ENCODE assay signal across 23 cellular contexts in genomic region chr11:95065336-95065735, GRCh38. TPM values are rescaled to one million over a fixed set of nuclear protein-coding genes. Genes with fewer than 3 reads are reported as not detected.
DNase-seq lines count a peak whose midpoint lies in the region; ATAC-seq, FAIRE-seq and TF ChIP-seq lines count a peak whose summit lies in the region.
"Had no signal": no experiment of that assay in that cellular context is flagged by ENCODE, and none has a peak within 500 bp of the region (broad histone marks: within the 10 kb centered on the region; RNA-seq: fewer than 3 reads in every experiment).

No MANE protein-coding gene starts in this region.

- H3K79me2 ChIP-seq in keratinocyte (ENCODE audit: control insufficient read depth, insufficient read depth, low read length), result peaks cover 26% of the 10 kb centered on the region

- peaks cover 25% of the 10 kb centered on the region for H3K4me1 Mint-ChIP-seq in stimulated activated memory B cell treated with anti-CD40 and anti-IgM and Interleukin-4, amounts not matched to agents 10 μg/mL and 1 μg/mL and 100 μg/mL, for 72 hours

- H3K9ac ChIP-seq in keratinocyte (ENCODE audit: control insufficient read depth, extremely low read depth, insufficient read depth, low read length), result no peak overlapping the region

- H3K36me3 Mint-ChIP-seq in stimulated activated memory B cell treated with anti-CD40 and anti-IgM and Interleukin-4, amounts not matched to agents 10 μg/mL and 1 μg/mL and 100 μg/mL, for 72 hours, result peaks cover 8% of the 10 kb centered on the region
- H3K36me3 Mint-ChIP-seq: WTC11 had no signal

- no peak overlapping the region for H3K4me3 ChIP-seq in keratinocyte (ENCODE audit: control insufficient read depth in 2 of 3, extremely low read depth in 1 of 3, insufficient read depth in 2 of 3, low read depth in 1 of 3, low read length in 3 of 3)
- H3K4me3 ChIP-seq: body of pancreas, esophagus squamous epithelium, smooth muscle cell, testis had no signal

- H4K20me1 ChIP-seq in keratinocyte (ENCODE audit: control insufficient read depth, extremely low read depth, insufficient read depth, low read length), result no peaks in the 10 kb centered on the region

- H3K27ac ChIP-seq in keratinocyte (ENCODE audit: control insufficient read depth, insufficient read depth, low read length), result no peak overlapping the region
- H3K27ac ChIP-seq: esophagus squamous epithelium, testis had no signal

- no peaks in the 10 kb centered on the region for H3K27me3 Mint-ChIP-seq in stimulated activated memory B cell treated with anti-CD40 and anti-IgM and Interleukin-4, amounts not matched to agents 10 μg/mL and 1 μg/mL and 100 μg/mL, for 72 hours
- H3K27me3 Mint-ChIP-seq: stimulated activated naive B cell treated with anti-CD40 and anti-IgM and Interleukin-4, amounts not matched to agents 10 μg/mL and 1 μg/mL and 100 μg/mL, for 72 hours had no signal

- no peaks in the 10 kb centered on the region for H3K9me3 Mint-ChIP-seq in stimulated activated memory B cell treated with anti-CD40 and anti-IgM and Interleukin-4, amounts not matched to agents 10 μg/mL and 1 μg/mL and 100 μg/mL, for 72 hours
- H3K9me3 Mint-ChIP-seq: activated CD4-positive, alpha-beta memory T cell treated with anti-CD3 and anti-CD28 coated beads for 36 hours; CD4-positive, alpha-beta memory T cell; stimulated activated naive B cell treated with anti-CD40 and anti-IgM and Interleukin-4, amounts not matched to agents 10 μg/mL and 1 μg/mL and 100 μg/mL, for 72 hours; WTC11 had no signal

- TF ChIP-seq CTCF in keratinocyte (optimal IDR thresholded peaks at IDR 0.05 in 1 of 3, IDR thresholded peaks at IDR 0.05 in 1 of 3, conservative IDR thresholded peaks at IDR 0.05 in 1 of 3; ENCODE audit: extremely low read depth in 1 of 3, insufficient read depth in 2 of 3, low read length in 3 of 3), result no peak

- H3K4me2 ChIP-seq in keratinocyte (ENCODE audit: control insufficient read depth, extremely low read depth, insufficient read depth, low read depth, low read length), result no peak overlapping the region
- H3K4me2 ChIP-seq: smooth muscle cell had no signal

- no peak overlapping the region for H2AFZ ChIP-seq in keratinocyte (ENCODE audit: control insufficient read depth, low read length)

- no peaks in the 10 kb centered on the region for H3K9me1 ChIP-seq in keratinocyte (ENCODE audit: control insufficient read depth, extremely low read depth, insufficient read depth, low read length)

- H3K27ac Mint-ChIP-seq in stimulated activated memory B cell treated with anti-CD40 and anti-IgM and Interleukin-4, amounts not matched to agents 10 μg/mL and 1 μg/mL and 100 μg/mL, for 72 hours, result no peak overlapping the region
- H3K27ac Mint-ChIP-seq: activated CD4-positive, alpha-beta memory T cell treated with anti-CD3 and anti-CD28 coated beads for 36 hours; CD4-positive, alpha-beta memory T cell; stimulated activated naive B cell treated with anti-CD40 and anti-IgM and Interleukin-4, amounts not matched to agents 10 μg/mL and 1 μg/mL and 100 μg/mL, for 72 hours; WTC11 had no signal

- H3K4me1 ChIP-seq in keratinocyte (ENCODE audit: control insufficient read depth, extremely low read depth, insufficient read depth, low read length), result peaks cover 19% of the 10 kb centered on the region

- H3K4me3 Mint-ChIP-seq in stimulated activated memory B cell treated with anti-CD40 and anti-IgM and Interleukin-4, amounts not matched to agents 10 μg/mL and 1 μg/mL and 100 μg/mL, for 72 hours, result no peak overlapping the region
- H3K4me3 Mint-ChIP-seq: activated CD4-positive, alpha-beta memory T cell treated with anti-CD3 and anti-CD28 coated beads for 36 hours; stimulated activated naive B cell treated with anti-CD40 and anti-IgM and Interleukin-4, amounts not matched to agents 10 μg/mL and 1 μg/mL and 100 μg/mL, for 72 hours; WTC11 had no signal

- H3K27me3 ChIP-seq in keratinocyte (ENCODE audit: control insufficient read depth, extremely low read depth, insufficient read depth, low read length), result no peaks in the 10 kb centered on the region
- H3K27me3 ChIP-seq: body of pancreas, esophagus squamous epithelium, testis had no signal

- dilution Hi-C loops in keratinocyte (cut with MboI; ENCODE audit: extremely low pct_ligation_motif_present, low sequenced_read_pairs), result no loop called here

- ATAC-seq in stimulated activated memory B cell treated with anti-CD40 and anti-IgM and Interleukin-4, amounts not matched to agents 10 μg/mL and 1 μg/mL and 100 μg/mL, for 72 hours, result no peak
- ATAC-seq: body of pancreas; stimulated activated naive B cell treated with anti-CD40 and anti-IgM and Interleukin-4, amounts not matched to agents 10 μg/mL and 1 μg/mL and 100 μg/mL, for 72 hours; WTC11 had no signal

- DNase-seq in DMS153 (lab: John Stamatoyannopoulos, UW), result peak; percentile 61
- peak; percentile 95 for DNase-seq in DMS79 treated with DMSO at 0.1 percent for 48 hours (lab: John Stamatoyannopoulos, UW)
- peak; percentile 96 to 97 for DNase-seq in NCI-H526 (lab: John Stamatoyannopoulos, UW)
- DNase-seq in keratinocyte (ENCODE audit: low read depth, low spot score), result no peak
- DNase-seq in NOMO-1 treated with dmso at 0.1 percent for 144 hours (lab: John Stamatoyannopoulos, UW; ENCODE audit: unreplicated experiment), result no peak
- no peak for DNase-seq in globus pallidus (ENCODE audit: low spot score)
- DNase-seq: activated CD4-positive, alpha-beta memory T cell treated with anti-CD3 and anti-CD28 coated beads for 36 hours; activated gamma-delta T cell treated with Interleukin-2 at 50 U/mL for 16 hours; activated T-cell treated with anti-CD3 and anti-CD28 coated beads, Interleukin-2, amount 50 U/mL, for 1 hour; body of pancreas; CD4-positive, alpha-beta memory T cell; effector memory CD4-positive, alpha-beta T cell; esophagus squamous epithelium; Kasumi-1; kidney glomerular epithelial cell; NCI-H1048; NCI-H446; occipital lobe; stimulated activated naive B cell treated with anti-CD40 and anti-IgM and Interleukin-4, amounts not matched to agents 10 μg/mL and 1 μg/mL and 100 μg/mL, for 72 hours; testis had no signal

- no peaks in the 10 kb centered on the region for H3K36me3 ChIP-seq in keratinocyte (ENCODE audit: control insufficient read depth in 2 of 2, extremely low read depth in 1 of 2, insufficient read depth in 2 of 2, low read length in 2 of 2)
- H3K36me3 ChIP-seq: esophagus squamous epithelium had no signal

- FAIRE-seq in keratinocyte (lab: Jason Lieb, UNC), result peak; percentile 81

- no peaks in the 10 kb centered on the region for H3K9me3 ChIP-seq in keratinocyte (ENCODE audit: control insufficient read depth, low read depth, low read length)
- H3K9me3 ChIP-seq: body of pancreas, esophagus squamous epithelium, testis had no signal

RNA-seq across cellular contexts. Expression of gene SRSF8, which starts 1.4 kb away (rescaled TPM):
- polyA plus RNA-seq in keratinocyte, result 37.8 to 47.7 TPM (median 43.0 TPM) in 3 replicates
- polyA plus RNA-seq in keratinocyte (2011; ENCODE audit: low read depth), result 15.7 TPM
- 35.3 and 57.1 TPM in 2 replicates for polyA plus RNA-seq in keratinocyte (2011; cell fraction: cytosol; rRNA removed)
- polyA plus RNA-seq in keratinocyte (2011; cell fraction: nucleus; rRNA removed), result 36.9 and 45.8 TPM in 2 replicates
- 39.3 and 49.9 TPM in 2 replicates for polyA plus RNA-seq in keratinocyte (2012; ENCODE audit: low replicate concordance)
- 11.3 to 25.0 TPM (median 21.3 TPM) in 3 replicates for polyA minus RNA-seq in keratinocyte
- 15.3 TPM for polyA minus RNA-seq in keratinocyte (2011; cell fraction: cytosol; rRNA and poly(A)+ RNA removed)
- 11.4 and 13.8 TPM in 2 replicates for polyA minus RNA-seq in keratinocyte (2011; cell fraction: nucleus; rRNA and poly(A)+ RNA removed)

RNA-seq across cellular contexts. Expression of gene KDM4F, which starts 16.1 kb away (rescaled TPM):
- not detected in 3 replicates for polyA plus RNA-seq in keratinocyte
- polyA plus RNA-seq in keratinocyte (2011; ENCODE audit: low read depth), result not detected
- not detected in 2 replicates for polyA plus RNA-seq in keratinocyte (2011; cell fraction: cytosol; rRNA removed)
- not detected in 2 replicates for polyA plus RNA-seq in keratinocyte (2011; cell fraction: nucleus; rRNA removed)
- polyA plus RNA-seq in keratinocyte (2012; ENCODE audit: low replicate concordance), result not detected in 2 replicates
- polyA minus RNA-seq in keratinocyte, result not detected in 3 replicates
- polyA minus RNA-seq in keratinocyte (2011; cell fraction: cytosol; rRNA and poly(A)+ RNA removed), result not detected
- not detected in 2 replicates for polyA minus RNA-seq in keratinocyte (2011; cell fraction: nucleus; rRNA and poly(A)+ RNA removed)
- polyA plus RNA-seq: CD4-positive, alpha-beta memory T cell; smooth muscle cell had no signal

RNA-seq across cellular contexts. Expression of gene ENDOD1, which starts 24.3 kb away (rescaled TPM):
- 27.2 to 36.0 TPM (median 35.5 TPM) in 3 replicates for polyA plus RNA-seq in keratinocyte
- polyA plus RNA-seq in keratinocyte (2011; ENCODE audit: low read depth), result 34.5 TPM
- polyA plus RNA-seq in keratinocyte (2011; cell fraction: cytosol; rRNA removed), result 13.1 and 21.4 TPM in 2 replicates
- polyA plus RNA-seq in keratinocyte (2011; cell fraction: nucleus; rRNA removed), result 44.5 and 53.7 TPM in 2 replicates
- 33.8 and 50.7 TPM in 2 replicates for polyA plus RNA-seq in keratinocyte (2012; ENCODE audit: low replicate concordance)
- polyA minus RNA-seq in keratinocyte, result 34.8 to 49.0 TPM (median 45.2 TPM) in 3 replicates
- 31.7 TPM for polyA minus RNA-seq in keratinocyte (2011; cell fraction: cytosol; rRNA and poly(A)+ RNA removed)
- polyA minus RNA-seq in keratinocyte (2011; cell fraction: nucleus; rRNA and poly(A)+ RNA removed), result 59.9 and 88.3 TPM in 2 replicates

RNA-seq across cellular contexts. Expression of gene KDM4E, which starts 40.3 kb away (rescaled TPM):
- polyA plus RNA-seq in keratinocyte, result not detected in 3 replicates
- not detected for polyA plus RNA-seq in keratinocyte (2011; ENCODE audit: low read depth)
- polyA plus RNA-seq in keratinocyte (2011; cell fraction: cytosol; rRNA removed), result not detected in 2 replicates
- not detected in 2 replicates for polyA plus RNA-seq in keratinocyte (2011; cell fraction: nucleus; rRNA removed)
- not detected in 2 replicates for polyA plus RNA-seq in keratinocyte (2012; ENCODE audit: low replicate concordance)
- not detected in 3 replicates for polyA minus RNA-seq in keratinocyte
- polyA minus RNA-seq in keratinocyte (2011; cell fraction: cytosol; rRNA and poly(A)+ RNA removed), result not detected
- polyA minus RNA-seq in keratinocyte (2011; cell fraction: nucleus; rRNA and poly(A)+ RNA removed), result not detected in 2 replicates
- polyA plus RNA-seq: CD4-positive, alpha-beta memory T cell; smooth muscle cell had no signal

Comparison
In these comparisons a context has a peak if more than half of its experiments do, and no peak if none do; other contexts are left out.
1. DNase-seq: peak in DMS153 (single experiment), DMS79 treated with DMSO at 0.1 percent for 48 hours (single experiment) and NCI-H526 (2 of 2); none in keratinocyte (single experiment), NOMO-1 treated with dmso at 0.1 percent for 144 hours (single experiment) and globus pallidus (single experiment).